1 cellular context compared by ENCODE assay signal in genomic region chr5:181104259-181104568, GRCh38.
A peak's percentile ranks its signal among the peaks of the same experiment; 100 is the strongest.
TF ChIP-seq lines count a peak whose summit lies in the region.

No MANE protein-coding gene starts in this region.

TF ChIP-seq in GM12878, 131 proteins besides CTCF, POLR2A, EP300 and RAD21:
- TF ChIP-seq MEF2B (IDR thresholded peaks at IDR 0.05; ENCODE audit: partially characterized antibody, poor library complexity, severe bottlenecking), result peak; percentile 54
